In the genomic region with DNA sequence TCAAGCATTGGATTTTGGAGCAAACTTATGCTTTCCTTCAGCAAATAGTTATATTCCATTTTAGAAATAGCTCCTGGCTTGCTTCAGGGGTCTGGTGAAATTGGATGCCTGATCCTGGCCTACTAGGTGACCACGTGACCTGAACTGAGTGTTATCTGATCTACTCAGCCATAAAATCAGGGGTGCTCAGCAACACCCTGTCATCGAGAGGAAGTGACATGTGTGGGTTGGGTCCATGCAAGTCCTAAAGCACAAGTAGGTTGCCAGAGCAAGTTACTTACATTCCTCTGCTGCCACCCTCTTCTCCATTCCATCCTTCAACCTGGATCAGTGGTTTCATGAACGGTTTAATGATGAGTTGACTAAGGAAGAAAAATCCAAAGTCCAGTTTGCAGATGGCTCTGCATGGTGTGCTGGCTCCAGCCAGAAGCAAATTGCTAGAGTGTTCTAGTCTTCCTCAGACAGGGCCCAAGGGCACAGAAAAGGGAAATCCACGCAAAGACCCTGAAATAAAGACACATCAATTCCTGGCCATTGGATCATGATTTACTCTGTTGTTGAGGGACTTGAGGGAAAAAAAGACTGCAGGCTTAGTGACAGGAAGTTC, we compare ENCODE assay signal across 15 cellular contexts. TPM values are rescaled to one million over a fixed set of nuclear protein-coding genes. Genes with fewer than 3 reads are reported as not detected.
DNase-seq lines count a peak whose midpoint lies in the region; ATAC-seq, FAIRE-seq and TF ChIP-seq lines count a peak whose summit lies in the region.
"Had no signal": no experiment of that assay in that cellular context is flagged by ENCODE, and none has a peak within 500 bp of the region (broad histone marks: within the 10 kb centered on the region; RNA-seq: fewer than 3 reads in every experiment).

No MANE protein-coding gene starts in this region.

- peaks cover 16% of the 10 kb centered on the region for H3K9me1 ChIP-seq in IMR-90 (ENCODE audit: insufficient read depth, low read length)

- no TSS peak for BruUV-seq in IMR-90 (replicated peaks; lab: Mats Ljungman, UMichigan)

- no peak overlapping the region; the same call in 1 of the 2 replicates for H3K27ac Mint-ChIP-seq in WTC11
- H3K27ac Mint-ChIP-seq in mesothelial cell of epicardium = peak overlapping the region; percentile 50

- no peak overlapping the region for H3K56ac ChIP-seq in IMR-90 (ENCODE audit: extremely low read depth, insufficient read depth, low read length)

- peaks cover 16% of the 10 kb centered on the region for H3K36me3 Mint-ChIP-seq in WTC11
- H3K36me3 Mint-ChIP-seq in mesothelial cell of epicardium = no peaks in the 10 kb centered on the region

- no peak overlapping the region for H2AK5ac ChIP-seq in IMR-90 (ENCODE audit: low read depth, low read length)

- dilution Hi-C loops in IMR-90 (cut with HindIII; ENCODE audit: low sequenced_read_pairs, unreplicated experiment) = no loop called here

- H3K4me2 ChIP-seq in IMR-90 (ENCODE audit: low read depth, low read length) = no peak overlapping the region

- no peak overlapping the region for H4K8ac ChIP-seq in IMR-90 (ENCODE audit: low read depth in 2 of 2, low read length in 2 of 2)

- H3K9ac ChIP-seq in IMR-90 (ENCODE audit: low read depth, low read length) = no peak overlapping the region
- H3K9ac ChIP-seq: GM23248 had no signal

- no peak overlapping the region for H2BK20ac ChIP-seq in IMR-90 (ENCODE audit: low read depth, low read length)

- H3K4me3 Mint-ChIP-seq in WTC11 (no peak overlapping the region), mesothelial cell of epicardium (no peak overlapping the region)

- H3K23ac ChIP-seq in IMR-90 (ENCODE audit: low read depth, low read length) = no peak overlapping the region

- no peaks in the 10 kb centered on the region for H3K27me3 ChIP-seq in IMR-90 (ENCODE audit: control insufficient read depth, insufficient read depth, low read length)
- H3K27me3 ChIP-seq: breast epithelium had no signal

- H3K27me3 Mint-ChIP-seq in WTC11 (ENCODE audit: low read depth) (peaks cover 15% of the 10 kb centered on the region), mesothelial cell of epicardium (ENCODE audit: low read depth) (no peaks in the 10 kb centered on the region)

- H3K9me3 ChIP-seq in IMR-90 (ENCODE audit: control insufficient read depth, insufficient read depth, low read length) = no peaks in the 10 kb centered on the region

- peaks cover 2% of the 10 kb centered on the region; the same call in 1 of the 2 replicates for H3K36me3 ChIP-seq in IMR-90 (ENCODE audit: control insufficient read depth, insufficient read depth, low read length)
- H3K36me3 ChIP-seq: breast epithelium had no signal

- H3K4ac ChIP-seq in IMR-90 (ENCODE audit: low read depth, low read length) = no peak overlapping the region

- peaks cover 14% of the 10 kb centered on the region for H3K4me1 ChIP-seq in IMR-90 (ENCODE audit: control insufficient read depth, insufficient read depth, low read length)
- H3K4me1 ChIP-seq: breast epithelium had no signal

- in situ Hi-C loops in IMR-90 (cut with MboI; ENCODE audit: low sequenced_read_pairs) = no loop called here

- H3K27ac ChIP-seq in IMR-90 (ENCODE audit: insufficient read depth, low read length) = no peak overlapping the region
- H3K27ac ChIP-seq: breast epithelium, GM23248, VCaP had no signal

- peaks cover 17% of the 10 kb centered on the region for H4K20me1 ChIP-seq in IMR-90 (ENCODE audit: insufficient read depth, low read length)

- peaks cover 0 to 19% of the 10 kb centered on the region in 2 experiments; a peak in 2 of 4 replicates for H3K79me1 ChIP-seq in IMR-90 (ENCODE audit: low read depth in 1 of 2, low read length in 2 of 2)

- CTCF ChIA-PET in IMR-90 (lab: Yijun Ruan, JAX) (no interaction called here), WTC11 (lab: Charles Lee) (interaction anchor here (1.0 to 1.4 kb wide), 2 partner anchors 19 to 61 kb away, joined by 3 read pairs; no protein-coding TSS in a partner anchor)

- no CpG with 5 or more reads among the region's 4 CpGs for WGBS in IMR-90 (ENCODE audit: extremely low coverage in 2 of 2, insufficient read length in 1 of 2), 2 experiments

- H3K14ac ChIP-seq in IMR-90 (replicated peaks; ENCODE audit: low read depth, low read length) = no peak overlapping the region

- peaks cover 19% of the 10 kb centered on the region for H3K9me3 Mint-ChIP-seq in WTC11
- H3K9me3 Mint-ChIP-seq in mesothelial cell of epicardium = peaks cover 11% of the 10 kb centered on the region

- no peak overlapping the region for H3K18ac ChIP-seq in IMR-90 (ENCODE audit: low read depth, low read length)

- peak; percentile 75 for DNase-seq in GF-D8 (lab: John Stamatoyannopoulos, UW)
- DNase-seq in IMR-90 = no peak
- no peak for DNase-seq in WTC11 (ENCODE audit: low spot score)
- no peak for DNase-seq in mesothelial cell of epicardium (ENCODE audit: low spot score in 2 of 2, unreplicated experiment in 2 of 2)
- DNase-seq in NCI-H69 (lab: John Stamatoyannopoulos, UW) = no peak
- no peak for DNase-seq in GM19239 (ENCODE audit: insufficient read length, low spot score)
- no peak for DNase-seq in posterior vena cava (ENCODE audit: low spot score)
- DNase-seq: Calu3, GM23248, KG1, RPMI8226 had no signal

- H2BK5ac ChIP-seq in IMR-90 (ENCODE audit: low read depth, low read length, poor library complexity, severe bottlenecking) = no peak overlapping the region

- H2BK15ac ChIP-seq in IMR-90 (ENCODE audit: low read depth, low read length) = no peak overlapping the region

- peak overlapping the region; percentile 74 for H2AFZ ChIP-seq in IMR-90 (replicated peaks; ENCODE audit: low read length, poor library complexity)
- H2AFZ ChIP-seq: GM23248 had no signal

- no peak for TF ChIP-seq POLR2A in IMR-90 (IDR thresholded peaks at IDR 0.05; ENCODE audit: low read depth, low read length)

- H3K4me1 Mint-ChIP-seq in WTC11 = peaks cover 27% of the 10 kb centered on the region
- H3K4me1 Mint-ChIP-seq in mesothelial cell of epicardium = peaks cover 24% of the 10 kb centered on the region

- H4K91ac ChIP-seq in IMR-90 (ENCODE audit: insufficient read depth, low read depth, low read length) = no peak overlapping the region

- POLR2A ChIA-PET in IMR-90 (lab: Charles Lee; ENCODE audit: unreplicated experiment) (no interaction called here), WTC11 (lab: Charles Lee) (no interaction called here)

- no peak overlapping the region for H3K4me3 ChIP-seq in IMR-90 (ENCODE audit: insufficient read depth, low read depth, low read length)
- H3K4me3 ChIP-seq: breast epithelium, GM23248 had no signal

- FAIRE-seq in GM19239 (lab: Jason Lieb, UNC) = no peak

- ATAC-seq in IMR-90 (ENCODE audit: low read depth) = no peak
- no peak for ATAC-seq in WTC11
- ATAC-seq: esophagus mucosa, sciatic nerve had no signal

- no peak overlapping the region for H2AK9ac ChIP-seq in IMR-90 (replicated peaks; ENCODE audit: low read depth, low read length, poor library complexity)

- TF ChIP-seq RAD21 in IMR-90 (IDR thresholded peaks at IDR 0.05; ENCODE audit: low read length) = no peak

- no peak overlapping the region for H2BK120ac ChIP-seq in IMR-90 (ENCODE audit: low read depth, low read length)

- TF ChIP-seq CTCF in IMR-90 (conservative IDR thresholded peaks at IDR 0.05; ENCODE audit: low read depth, low read length) (no peak), WTC11 (IDR thresholded peaks at IDR 0.05) (no peak), mesothelial cell of epicardium (IDR thresholded peaks at IDR 0.05; ENCODE audit: unreplicated experiment) (no peak)

- intact Hi-C loops in IMR-90 (cut with micrococcal nuclease) = no loop called here
- intact Hi-C loops in posterior vena cava (cut with DNase I) = no loop called here

- H4K5ac ChIP-seq in IMR-90 (ENCODE audit: low read depth, low read length) = no peak overlapping the region

TF ChIP-seq in WTC11, 78 proteins besides CTCF, POLR2A, EP300 and RAD21 (continues in another document):
- no peak for TF ChIP-seq ZNF232 (CRISPR knock-in tag; IDR thresholded peaks at IDR 0.05)
- TF ChIP-seq, protein P1, sequence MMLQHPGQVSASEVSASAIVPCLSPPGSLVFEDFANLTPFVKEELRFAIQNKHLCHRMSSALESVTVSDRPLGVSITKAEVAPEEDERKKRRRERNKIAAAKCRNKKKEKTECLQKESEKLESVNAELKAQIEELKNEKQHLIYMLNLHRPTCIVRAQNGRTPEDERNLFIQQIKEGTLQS (CRISPR knock-in tag; conservative IDR thresholded peaks at IDR 0.05) = no peak

RNA-seq across cellular contexts. Expression of a gene that starts 2.8 kb away (rescaled TPM):
- total RNA-seq in IMR-90 (2012; rRNA removed) (8.1 and 9.5 TPM in 2 replicates), WTC11 (2021) (95.1 to 101 TPM (median 95.6 TPM) in 3 replicates), mesothelial cell of epicardium (126 to 128 TPM (median 128 TPM) in 3 replicates), posterior vena cava (10 to 100 TPM; 33.6 to 36.5 TPM)
- 51.4 and 52.2 TPM in 2 replicates for polyA plus RNA-seq in IMR-90 (2012; rRNA removed)
- polyA plus RNA-seq in IMR-90 (2012; cell fraction: cytosol; rRNA removed) = 21.3 and 26.2 TPM in 2 replicates
- 386 and 448 TPM in 2 replicates for polyA plus RNA-seq in IMR-90 (2012; cell fraction: nucleus; rRNA removed; ENCODE audit: low replicate concordance)

RNA-seq across cellular contexts. Expression of a gene that starts 34.9 kb away (rescaled TPM):
- total RNA-seq in IMR-90 (2012; rRNA removed) (123 and 142 TPM in 2 replicates), WTC11 (2021) (164 to 172 TPM (median 170 TPM) in 3 replicates), mesothelial cell of epicardium (146 to 157 TPM (median 151 TPM) in 3 replicates), posterior vena cava (100 to 1,000 TPM; 117 TPM)
- 269 and 357 TPM in 2 replicates for polyA plus RNA-seq in IMR-90 (2012; rRNA removed)
- polyA plus RNA-seq in IMR-90 (2012; cell fraction: cytosol; rRNA removed) = 258 and 428 TPM in 2 replicates
- polyA plus RNA-seq in IMR-90 (2012; cell fraction: nucleus; rRNA removed; ENCODE audit: low replicate concordance) = 81.0 and 128 TPM in 2 replicates

RNA-seq across cellular contexts. Expression of a gene that starts 40.4 kb away (rescaled TPM):
- total RNA-seq in IMR-90 (2012; rRNA removed) = 130 and 141 TPM in 2 replicates
- polyA plus RNA-seq in IMR-90 (2012; rRNA removed) = 160 and 170 TPM in 2 replicates
- polyA plus RNA-seq in IMR-90 (2012; cell fraction: cytosol; rRNA removed) = 124 and 130 TPM in 2 replicates
- 358 and 582 TPM in 2 replicates for polyA plus RNA-seq in IMR-90 (2012; cell fraction: nucleus; rRNA removed; ENCODE audit: low replicate concordance)
- 136 to 156 TPM (median 137 TPM) in 3 replicates for total RNA-seq in WTC11 (2021)
- total RNA-seq in mesothelial cell of epicardium = 91.2 to 101 TPM (median 95.4 TPM) in 3 replicates
- total RNA-seq in posterior vena cava = 10 to 100 TPM; 52.1 to 52.6 TPM

RNA-seq across cellular contexts. Expression of a gene that starts 42.8 kb away (rescaled TPM):
- total RNA-seq in IMR-90 (2012; rRNA removed) = 28.6 and 29.2 TPM in 2 replicates
- 79.6 and 80.5 TPM in 2 replicates for polyA plus RNA-seq in IMR-90 (2012; rRNA removed)
- 34.0 and 96.9 TPM in 2 replicates for polyA plus RNA-seq in IMR-90 (2012; cell fraction: cytosol; rRNA removed)
- 107 and 272 TPM in 2 replicates for polyA plus RNA-seq in IMR-90 (2012; cell fraction: nucleus; rRNA removed; ENCODE audit: low replicate concordance)
- 20.3 to 22.5 TPM (median 21.7 TPM) in 3 replicates for total RNA-seq in WTC11 (2021)
- total RNA-seq in mesothelial cell of epicardium = 37.4 to 42.0 TPM (median 39.8 TPM) in 3 replicates
- total RNA-seq in posterior vena cava = 10 to 100 TPM; 17.1 to 17.6 TPM

RNA-seq across cellular contexts. Expression of a gene that starts 47.5 kb away (rescaled TPM):
- 0.54 and 0.56 TPM in 2 replicates for total RNA-seq in IMR-90 (2012; rRNA removed)
- 3.6 and 3.9 TPM in 2 replicates for polyA plus RNA-seq in IMR-90 (2012; rRNA removed)
- 0.49 and 1.3 TPM in 2 replicates for polyA plus RNA-seq in IMR-90 (2012; cell fraction: cytosol; rRNA removed)
- polyA plus RNA-seq in IMR-90 (2012; cell fraction: nucleus; rRNA removed; ENCODE audit: low replicate concordance) = 20.3 and 32.4 TPM in 2 replicates
- 9.0 to 9.9 TPM (median 9.0 TPM) in 3 replicates for total RNA-seq in WTC11 (2021)
- 4.7 to 7.8 TPM (median 5.8 TPM) in 3 replicates for total RNA-seq in mesothelial cell of epicardium
- total RNA-seq in posterior vena cava = 10 to 100 TPM in 1 of 2 donors, 1 to 10 TPM in 1; 8.0 to 19.2 TPM
